ENCODE assay signal across 12 cellular contexts in the genomic region with DNA sequence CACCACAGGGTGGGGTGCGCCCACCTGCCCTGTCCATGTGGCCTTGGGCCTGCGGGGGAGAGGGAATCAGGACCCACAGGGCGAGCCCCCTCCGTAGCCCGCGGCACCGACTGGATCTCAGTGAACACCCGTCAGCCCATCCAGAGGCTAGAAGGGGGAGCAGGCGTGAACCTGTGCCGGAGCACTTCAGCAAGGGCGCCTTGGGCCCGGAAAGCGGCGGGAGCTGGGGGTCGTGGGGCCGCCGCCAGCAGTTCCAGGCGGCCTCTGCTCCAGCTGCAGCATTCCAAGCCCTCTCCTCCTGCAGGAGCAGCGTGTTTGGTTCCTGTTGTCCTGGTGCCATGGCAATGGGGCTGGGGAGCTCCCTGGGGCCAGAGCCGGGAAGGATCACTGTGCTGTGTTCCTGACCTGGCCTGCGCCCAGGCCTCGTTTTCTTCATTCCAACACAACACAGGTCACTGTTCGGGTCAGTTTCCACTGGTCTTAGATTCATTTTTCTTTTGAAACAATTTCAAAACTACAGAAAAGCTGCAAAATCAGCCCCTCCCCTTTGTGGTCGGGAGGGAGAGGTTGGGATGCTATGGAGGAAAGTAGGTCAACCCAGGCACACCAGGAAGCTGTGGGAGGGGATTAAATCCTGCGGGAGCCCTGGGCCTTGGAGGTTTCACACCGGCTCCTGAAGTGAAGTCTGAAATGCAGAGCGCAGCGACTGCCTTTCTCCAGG. TPM values are rescaled to one million over a fixed set of nuclear protein-coding genes. Genes with fewer than 3 reads are reported as not detected.
A peak's percentile ranks its signal among the peaks of the same experiment; 100 is the strongest.
DNase-seq lines count a peak whose midpoint lies in the region; ATAC-seq, FAIRE-seq and TF ChIP-seq lines count a peak whose summit lies in the region.
"Had no signal": no experiment of that assay in that cellular context is flagged by ENCODE, and none has a peak within 500 bp of the region (broad histone marks: within the 10 kb centered on the region; RNA-seq: fewer than 3 reads in every experiment).

No MANE protein-coding gene starts in this region.

- intact Hi-C loops in A673 (cut with micrococcal nuclease; ENCODE audit: unreplicated experiment), result loop anchor here (5.0 kb wide), 1 partner anchor 169 kb away; no protein-coding TSS in a partner anchor

- H3K9ac ChIP-seq in neural progenitor cell, result peak overlapping the region; percentile 9

- H2AFZ ChIP-seq in neural progenitor cell (replicated peaks), result no peak overlapping the region

- DNase-seq in A673 (ENCODE audit: low spot score) (peak; percentile 90), T1000 (lab: John Stamatoyannopoulos, UW) (peak; percentile 28), fibroblast of the aortic adventitia (ENCODE audit: low read depth) (peak; percentile 66), neural progenitor cell (ENCODE audit: low spot score) (peak; percentile 75), NCI-H2107 treated with DMSO at 0.1 percent for 48 hours (lab: John Stamatoyannopoulos, UW; ENCODE audit: unreplicated experiment) (no peak), HTR-8/SVneo (ENCODE audit: insufficient read length, low spot score) (no peak)
- DNase-seq: AML-193; stimulated activated CD8-positive, alpha-beta memory T cell treated with anti-CD3 and anti-CD28 coated beads, Interleukin-4, amount 100 ng/mL, for 48 hours had no signal

- peaks cover 69% of the 10 kb centered on the region for H3K4me1 Mint-ChIP-seq in neural progenitor cell

- H3K4me1 ChIP-seq in A673 (ENCODE audit: insufficient read depth, low read length, poor library complexity, severe bottlenecking) (peaks cover 47% of the 10 kb centered on the region), neural progenitor cell (peaks cover 16% of the 10 kb centered on the region)

- H3K9me3 Mint-ChIP-seq in neural progenitor cell, result peaks cover 3% of the 10 kb centered on the region

- H4K20me1 ChIP-seq in neural progenitor cell (ENCODE audit: low read depth), result peaks cover 62% of the 10 kb centered on the region

- H3K9me3 ChIP-seq in A673 (ENCODE audit: low read depth, low read length, poor library complexity, severe bottlenecking), result no peaks in the 10 kb centered on the region
- no peaks in the 10 kb centered on the region for H3K9me3 ChIP-seq in neural progenitor cell (ENCODE audit: low read depth)

- H3K36me3 ChIP-seq in A673 (ENCODE audit: insufficient read depth, low read length, poor library complexity, severe bottlenecking) (peaks cover 90% of the 10 kb centered on the region), neural progenitor cell (no peaks in the 10 kb centered on the region)

- H3K36me3 Mint-ChIP-seq in neural progenitor cell, result peaks cover 25% of the 10 kb centered on the region

- H3K4me2 ChIP-seq in neural progenitor cell, result peak overlapping the region; percentile 12

- H3K4me3 Mint-ChIP-seq in neural progenitor cell, result peak overlapping the region; percentile 76

- peaks cover 61% of the 10 kb centered on the region for H3K79me2 ChIP-seq in neural progenitor cell (ENCODE audit: low read depth)

- peaks cover 15% of the 10 kb centered on the region for H3F3A ChIP-seq in neural progenitor cell (ENCODE audit: low read depth)

- H3K27ac ChIP-seq in A673 (ENCODE audit: low read depth, low read length, poor library complexity, severe bottlenecking) (peak overlapping the region; percentile 69), neural progenitor cell (peak overlapping the region; percentile 51)

- POLR2A ChIA-PET in A673 (lab: Charles Lee; ENCODE audit: low non-redundant PET), result no interaction called here

- peak overlapping the region; percentile 99 for H3K27ac Mint-ChIP-seq in neural progenitor cell

- CTCF ChIA-PET in A673 (lab: Charles Lee), result interaction anchor here (0.5 to 1.1 kb wide), 2 partner anchors 182 to 1044 kb away, joined by 3 read pairs; no protein-coding TSS in a partner anchor

- no peak for FAIRE-seq in HTR-8/SVneo (lab: Jason Lieb, UNC)
- FAIRE-seq: islet of Langerhans, RCC 7860 had no signal

- H3K4me3 ChIP-seq in A673 (ENCODE audit: low read depth, low read length, poor library complexity, severe bottlenecking), result no peak overlapping the region
- no peak overlapping the region for H3K4me3 ChIP-seq in fibroblast of the aortic adventitia (ENCODE audit: low read depth, low read length)
- no peak overlapping the region for H3K4me3 ChIP-seq in neural progenitor cell

- H3K27me3 Mint-ChIP-seq in neural progenitor cell (ENCODE audit: insufficient read depth, low read depth), result peaks cover 2% of the 10 kb centered on the region

- H3K27me3 ChIP-seq in A673 (replicated peaks; ENCODE audit: insufficient read depth, low read depth, low read length, poor library complexity) (no peaks in the 10 kb centered on the region), neural progenitor cell (no peaks in the 10 kb centered on the region)

- TF ChIP-seq CTCF in A673 (conservative IDR thresholded peaks at IDR 0.05; ENCODE audit: low read depth, low read length), result no peak
- TF ChIP-seq CTCF in fibroblast of the aortic adventitia (IDR thresholded peaks at IDR 0.05; ENCODE audit: insufficient read depth, low read length), result no peak
- no peak for TF ChIP-seq CTCF in neural progenitor cell (IDR thresholded peaks at IDR 0.05)

- TF ChIP-seq POLR2A in GM18505 (IDR thresholded peaks at IDR 0.05; ENCODE audit: borderline replicate concordance, extremely low read depth, insufficient read depth, insufficient read length), result no peak

- ATAC-seq in GM21786 (IDR thresholded peaks at IDR 0.05; ENCODE audit: unreplicated experiment) (no peak), GM18505 (IDR thresholded peaks at IDR 0.05; ENCODE audit: unreplicated experiment) (no peak)

- no TSS peak for BruUV-seq in A673 (replicated peaks; lab: Mats Ljungman, UMichigan)

RNA-seq across cellular contexts. Expression of gene SLX9, which starts 18.8 kb away (rescaled TPM):
- total RNA-seq in A673 (2021) (114 and 115 TPM in 2 replicates), fibroblast of the aortic adventitia (ENCODE audit: low replicate concordance) (6.0 and 7.4 TPM in 2 replicates), neural progenitor cell (ENCODE audit: low replicate concordance) (4.7 and 17.1 TPM in 2 replicates)

RNA-seq across cellular contexts. Expression of gene ITGB2, which starts 37.9 kb away (rescaled TPM):
- total RNA-seq in A673 (2021) (5.0 and 7.4 TPM in 2 replicates), fibroblast of the aortic adventitia (ENCODE audit: low replicate concordance) (0.09 TPM in 1 of 2 replicates, not detected in the other), neural progenitor cell (ENCODE audit: low replicate concordance) (0.09 TPM in 1 of 2 replicates, not detected in the other)

Comparison
In these comparisons a context has a peak if more than half of its experiments do, and no peak if none do; other contexts are left out.
1. DNase-seq: peak in A673 (single experiment), T1000 (single experiment), fibroblast of the aortic adventitia (single experiment) and neural progenitor cell (single experiment); none in NCI-H2107 treated with DMSO at 0.1 percent for 48 hours (single experiment) and HTR-8/SVneo (single experiment).